ENCODE assay signal across 13 cellular contexts in the genomic region with DNA sequence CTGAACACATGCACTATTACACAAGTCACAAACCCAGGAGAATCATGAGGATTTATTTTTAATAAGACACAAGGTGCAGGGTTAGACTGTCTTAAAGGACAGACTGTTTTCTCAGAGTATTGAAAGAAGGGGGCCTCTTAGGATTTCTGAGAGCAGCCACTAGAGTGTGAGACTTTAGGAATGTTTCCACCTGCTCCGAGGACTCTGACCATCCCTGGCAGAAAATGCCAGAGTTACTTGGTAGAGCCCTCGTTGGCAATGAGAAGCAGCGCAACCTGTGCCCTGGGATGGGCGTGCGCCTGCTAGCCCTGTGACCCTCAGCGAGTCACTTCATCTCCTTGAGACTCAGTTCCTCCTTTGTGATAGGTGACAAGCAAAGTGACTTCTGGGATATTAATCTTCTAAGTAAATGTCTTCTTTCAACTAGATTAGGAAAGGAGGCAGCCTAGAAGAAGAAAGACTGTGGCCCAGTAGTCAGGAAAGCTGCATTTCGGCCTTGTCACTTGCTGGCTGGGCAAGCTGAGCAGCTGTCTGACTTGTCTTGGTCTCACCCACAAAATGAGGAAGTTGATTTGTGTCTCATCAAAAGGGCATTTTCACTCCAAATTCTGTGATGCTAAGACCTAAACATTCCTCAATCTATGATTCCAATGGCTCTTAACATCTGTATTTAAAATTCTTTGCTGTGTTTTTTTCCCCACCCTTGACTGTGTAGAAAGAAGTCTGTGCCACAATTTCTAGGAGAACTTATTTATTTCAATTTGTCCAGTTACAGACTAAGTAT.
DNase-seq lines count a peak whose midpoint lies in the region; ATAC-seq, FAIRE-seq and TF ChIP-seq lines count a peak whose summit lies in the region.
"Had no signal": no experiment of that assay in that cellular context is flagged by ENCODE, and none has a peak within 500 bp of the region (broad histone marks: within the 10 kb centered on the region; RNA-seq: fewer than 3 reads in every experiment).

No MANE protein-coding gene starts in this region.

- no peaks in the 10 kb centered on the region for H3K79me2 ChIP-seq in astrocyte (ENCODE audit: insufficient read depth, low read length)

- H3K9me3 ChIP-seq in astrocyte (ENCODE audit: insufficient read depth, low read depth, low read length) (no peaks in the 10 kb centered on the region), skeletal muscle satellite cell (replicated peaks; ENCODE audit: low read length) (no peaks in the 10 kb centered on the region)
- H3K9me3 ChIP-seq: stomach had no signal

- FAIRE-seq in GM18507 (lab: Jason Lieb, UNC): peak; percentile 83
- FAIRE-seq in astrocyte (lab: Jason Lieb, UNC): no peak

- no peak overlapping the region for H2AFZ ChIP-seq in astrocyte (ENCODE audit: low read depth, low read length)

- H3K4me3 Mint-ChIP-seq in astrocyte (ENCODE audit: unreplicated experiment): no peak overlapping the region
- H3K4me3 Mint-ChIP-seq in mesothelial cell of epicardium: no peak overlapping the region

- ATAC-seq in HG03469 (IDR thresholded peaks at IDR 0.05; ENCODE audit: unreplicated experiment) (peak; percentile 58), HG03095 (IDR thresholded peaks at IDR 0.05; ENCODE audit: unreplicated experiment) (no peak), GM19397 (IDR thresholded peaks at IDR 0.05; ENCODE audit: unreplicated experiment) (no peak)

- DNase-seq in GM18507 (ENCODE audit: extremely low spot score, insufficient read length, low read depth) (no peak), astrocyte (ENCODE audit: low read depth) (no peak), mesothelial cell of epicardium (ENCODE audit: low spot score in 2 of 2, unreplicated experiment in 2 of 2) (no peak), NCI-H748 treated with DMSO at 0.1 percent for 48 hours (lab: John Stamatoyannopoulos, UW) (no peak)
- DNase-seq: activated CD8-positive, alpha-beta memory T cell treated with anti-CD3 and anti-CD28 coated beads for 24 hours; midbrain; NCI-H1694 treated with DMSO at 0.1 percent for 48 hours; SHP77; stomach had no signal

- H3K9ac ChIP-seq in astrocyte (ENCODE audit: low read length) (no peak overlapping the region), skeletal muscle satellite cell (ENCODE audit: low read depth, low read length) (peak overlapping the region; percentile 62)

- no peak overlapping the region for H3K27ac ChIP-seq in astrocyte (ENCODE audit: low read depth, low read length)
- H3K27ac ChIP-seq: stomach had no signal

- H3K27me3 ChIP-seq in astrocyte (ENCODE audit: insufficient read depth, low read length) (no peaks in the 10 kb centered on the region), skeletal muscle satellite cell (ENCODE audit: control insufficient read depth, insufficient read depth, low read length) (no peaks in the 10 kb centered on the region)
- H3K27me3 ChIP-seq: stomach had no signal

- H3K36me3 ChIP-seq in astrocyte (ENCODE audit: insufficient read depth, low read length) (no peaks in the 10 kb centered on the region), skeletal muscle satellite cell (ENCODE audit: insufficient read depth, low read length) (no peaks in the 10 kb centered on the region)
- H3K36me3 ChIP-seq: stomach had no signal

- H3K4me2 ChIP-seq in astrocyte (ENCODE audit: low read length): no peak overlapping the region
- no peak overlapping the region for H3K4me2 ChIP-seq in skeletal muscle satellite cell (ENCODE audit: low read length)

- H4K20me1 ChIP-seq in astrocyte (ENCODE audit: insufficient read depth, low read length): no peaks in the 10 kb centered on the region

- H3K4me3 ChIP-seq in astrocyte (ENCODE audit: insufficient read depth, low read depth, low read length): no peak overlapping the region
- H3K4me3 ChIP-seq in skeletal muscle satellite cell (ENCODE audit: low read length): no peak overlapping the region
- H3K4me3 ChIP-seq: stomach had no signal

- H3K4me1 ChIP-seq in astrocyte (ENCODE audit: insufficient read depth, low read length) (peaks cover 19% of the 10 kb centered on the region), skeletal muscle satellite cell (ENCODE audit: control insufficient read depth, insufficient read depth, low read length) (peaks cover 56% of the 10 kb centered on the region)

- H3K9me3 Mint-ChIP-seq in astrocyte (ENCODE audit: unreplicated experiment): peaks cover 2% of the 10 kb centered on the region
- no peaks in the 10 kb centered on the region for H3K9me3 Mint-ChIP-seq in mesothelial cell of epicardium

- H3K27me3 Mint-ChIP-seq in astrocyte (ENCODE audit: low read depth, unreplicated experiment) (no peaks in the 10 kb centered on the region), mesothelial cell of epicardium (ENCODE audit: low read depth) (no peaks in the 10 kb centered on the region)

- no peaks in the 10 kb centered on the region for H3K36me3 Mint-ChIP-seq in astrocyte (ENCODE audit: low read depth, unreplicated experiment)
- H3K36me3 Mint-ChIP-seq in mesothelial cell of epicardium: no peaks in the 10 kb centered on the region

- H3K4me1 Mint-ChIP-seq in astrocyte (ENCODE audit: low read depth, unreplicated experiment) (peaks cover 16% of the 10 kb centered on the region), mesothelial cell of epicardium (peaks cover 27% of the 10 kb centered on the region)

- peak overlapping the region; percentile 34 for H3K27ac Mint-ChIP-seq in astrocyte (ENCODE audit: unreplicated experiment)
- no peak overlapping the region for H3K27ac Mint-ChIP-seq in mesothelial cell of epicardium

- TF ChIP-seq CTCF in astrocyte (IDR thresholded peaks at IDR 0.05; ENCODE audit: insufficient read depth, low read depth, low read length): no peak
- no peak for TF ChIP-seq CTCF in mesothelial cell of epicardium (IDR thresholded peaks at IDR 0.05; ENCODE audit: unreplicated experiment)
